Comparison of ENCODE assay signal across 8 cellular contexts in the genomic region with DNA sequence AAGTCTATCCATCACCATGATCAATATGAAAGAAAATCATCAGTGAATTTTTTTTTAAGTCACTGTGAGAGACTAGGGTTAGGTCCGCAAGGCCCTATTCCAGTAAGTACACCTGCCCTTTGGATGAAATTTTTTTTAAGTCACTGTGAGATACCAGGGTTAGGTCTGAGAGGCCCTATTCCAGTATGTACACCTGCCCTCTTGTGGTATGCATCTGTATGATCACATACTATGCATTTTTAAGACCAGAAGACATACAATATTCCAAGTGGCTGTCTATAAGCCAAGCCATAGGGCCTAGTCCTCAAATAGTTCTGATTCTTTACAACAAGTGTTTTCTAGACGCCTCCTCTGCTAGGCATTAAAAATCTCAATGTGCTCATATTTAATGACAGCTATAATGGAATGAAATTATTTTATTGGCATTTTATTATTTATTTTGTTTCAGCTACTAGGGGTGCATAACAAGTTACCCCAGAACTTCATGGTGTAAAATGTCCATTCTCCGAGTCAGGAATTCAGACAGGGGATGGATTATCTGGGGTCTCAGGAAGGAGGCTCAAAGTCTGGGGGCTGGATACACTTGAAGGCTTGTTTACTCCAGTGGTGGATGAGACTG. TPM values are rescaled to one million over a fixed set of nuclear protein-coding genes. Genes with fewer than 3 reads are reported as not detected.
A peak's percentile ranks its signal among the peaks of the same experiment; 100 is the strongest.
DNase-seq lines count a peak whose midpoint lies in the region; FAIRE-seq and TF ChIP-seq lines count a peak whose summit lies in the region.

No MANE protein-coding gene starts in this region.

- peaks cover 32% of the 10 kb centered on the region for H3K4me1 Mint-ChIP-seq in type B pancreatic cell (ENCODE audit: unreplicated experiment)

- H2AFZ ChIP-seq in endothelial cell of umbilical vein (ENCODE audit: low read depth, low read length), result no peak overlapping the region

- CTCF ChIA-PET in HEK293T (lab: Yijun Ruan, JAX) (interaction anchor here (0.7 to 1.3 kb wide), 4 partner anchors 67 to 638 kb away, joined by 3 to 4 read pairs (median 3); no protein-coding TSS in a partner anchor), endothelial cell of umbilical vein (lab: Charles Lee) (interaction anchor here (0.7 to 3.0 kb wide), 14 partner anchors 10 to 582 kb away, joined by 3 to 22 read pairs (median 6); partner anchors contain the start of gene EDRF1)

- FAIRE-seq in endothelial cell of umbilical vein (lab: Jason Lieb, UNC), result peak; percentile 37

- no peaks in the 10 kb centered on the region for H4K20me1 ChIP-seq in endothelial cell of umbilical vein (replicated peaks; ENCODE audit: control insufficient read depth, extremely low read depth, insufficient read depth, low read length)

- no peaks in the 10 kb centered on the region for H3K79me2 ChIP-seq in endothelial cell of umbilical vein (ENCODE audit: control insufficient read depth, insufficient read depth, low read length)

- no peak for TF ChIP-seq POLR2A in endothelial cell of umbilical vein (IDR thresholded peaks at IDR 0.05; ENCODE audit: low read depth, low read length)

- no peak overlapping the region for H3K9ac ChIP-seq in endothelial cell of umbilical vein (replicated peaks; ENCODE audit: extremely low read depth, insufficient read depth, low read length)

- dilution Hi-C loops in endothelial cell of umbilical vein (cut with MboI; ENCODE audit: extremely low pct_ligation_motif_present, low sequenced_read_pairs), result no loop called here

- H3K27me3 Mint-ChIP-seq in type B pancreatic cell, result peaks cover 18% of the 10 kb centered on the region

- intact Hi-C loops in endothelial cell of umbilical vein (cut with micrococcal nuclease), result loop anchor here (1.0 to 5.0 kb wide), 8 partner anchors 24 to 637 kb away; partner anchors contain the start of gene EDRF1

- H3K36me3 Mint-ChIP-seq in type B pancreatic cell, result no peaks in the 10 kb centered on the region

- H3K4me1 ChIP-seq in endothelial cell of umbilical vein (ENCODE audit: control insufficient read depth, extremely low read depth, insufficient read depth, low read length), result peaks cover 20% of the 10 kb centered on the region

- no peak overlapping the region for H3K4me2 ChIP-seq in endothelial cell of umbilical vein (ENCODE audit: insufficient read depth, low read length)

- H3K4me3 Mint-ChIP-seq in type B pancreatic cell, result no peak overlapping the region

- H3K9me3 Mint-ChIP-seq in type B pancreatic cell, result peaks cover 9% of the 10 kb centered on the region

- H3K9me3 ChIP-seq in endothelial cell of umbilical vein (replicated peaks; ENCODE audit: control insufficient read depth, insufficient read depth, low read length), result no peaks in the 10 kb centered on the region

- H3K27ac Mint-ChIP-seq in type B pancreatic cell, result no peak overlapping the region

- no peaks in the 10 kb centered on the region for H3K36me3 ChIP-seq in endothelial cell of umbilical vein (ENCODE audit: control insufficient read depth in 2 of 2, extremely low read depth in 1 of 2, insufficient read depth in 2 of 2, low read length in 2 of 2)

- no peaks in the 10 kb centered on the region for H3K27me3 ChIP-seq in endothelial cell of umbilical vein (ENCODE audit: control insufficient read depth in 2 of 2, insufficient read depth in 2 of 2, low read length in 2 of 2)

- POLR2A ChIA-PET in HEK293T (lab: Yijun Ruan, JAX) (no interaction called here), endothelial cell of umbilical vein (lab: Charles Lee) (no interaction called here)

- no peaks in the 10 kb centered on the region for H3K9me1 ChIP-seq in endothelial cell of umbilical vein (replicated peaks; ENCODE audit: control insufficient read depth, extremely low read depth, insufficient read depth, low read length)

- BruUV-seq in endothelial cell of umbilical vein (replicated peaks; lab: Mats Ljungman, UMichigan), result no TSS peak

- TF ChIP-seq CTCF in endothelial cell of umbilical vein (IDR thresholded peaks at IDR 0.05; ENCODE audit: extremely low read depth in 1 of 2, insufficient read depth in 1 of 2, low read depth in 1 of 2, low read length in 2 of 2) (peak; percentile 51 to 67), type B pancreatic cell (conservative IDR thresholded peaks at IDR 0.05) (peak; percentile 78)

- no peak overlapping the region for H3K4me3 ChIP-seq in endothelial cell of umbilical vein (replicated peaks in 1 of 3; ENCODE audit: insufficient read depth in 1 of 3, low read depth in 1 of 3, low read length in 3 of 3)

- DNase-seq in DMS 273 (lab: John Stamatoyannopoulos, UW; ENCODE audit: unreplicated experiment) (peak; percentile 51), HEK293T (ENCODE audit: extremely low spot score) (peak; percentile 68), NCI-H69 (lab: John Stamatoyannopoulos, UW) (peak; percentile 25), endothelial cell of umbilical vein (ENCODE audit: low read depth, low spot score) (peak; percentile 81), type B pancreatic cell (ENCODE audit: extremely low spot score, unreplicated experiment) (no peak), OCI-M2 (lab: John Stamatoyannopoulos, UW; ENCODE audit: unreplicated experiment) (no peak), kidney glomerular epithelial cell (lab: John Stamatoyannopoulos, UW) (no peak)
- no peak for DNase-seq in stimulated activated CD4-positive, alpha-beta T cell treated with anti-CD3 and anti-CD28 coated beads, Interleukin-2, amount 100 ng/mL, for 48 hours

- no peak overlapping the region for H3K27ac ChIP-seq in endothelial cell of umbilical vein (ENCODE audit: insufficient read depth, low read depth, low read length)

TF ChIP-seq in HEK293T, 16 proteins besides CTCF, POLR2A, EP300 and RAD21:
- TF ChIP-seq SUZ12 (IDR thresholded peaks at IDR 0.05) (no peak), CTBP1 (IDR thresholded peaks at IDR 0.05; ENCODE audit: borderline replicate concordance) (no peak), ZNF384 (IDR thresholded peaks at IDR 0.05) (peak; percentile 64), LEF1 (IDR thresholded peaks at IDR 0.05; ENCODE audit: borderline replicate concordance) (no peak)

TF ChIP-seq in endothelial cell of umbilical vein, 7 proteins besides CTCF, POLR2A, EP300 and RAD21:
- TF ChIP-seq MAX (IDR thresholded peaks at IDR 0.05; ENCODE audit: insufficient read depth, insufficient read length), result no peak
- TF ChIP-seq JUN (IDR thresholded peaks at IDR 0.05; ENCODE audit: borderline replicate concordance, insufficient read depth, insufficient read length, low read depth), result no peak
- no peak for TF ChIP-seq GATA2 (IDR thresholded peaks at IDR 0.05; ENCODE audit: insufficient read depth, insufficient read length, low read depth, low read length)
- no peak for TF ChIP-seq EZH2 (IDR thresholded peaks at IDR 0.05; ENCODE audit: borderline replicate concordance, low read depth, low read length, severe bottlenecking)
- no peak for TF ChIP-seq POLR2AphosphoS5 (IDR thresholded peaks at IDR 0.05; ENCODE audit: insufficient read depth, low read depth, low read length)

RNA-seq across cellular contexts. Expression of gene TEX36, which starts 53.1 kb away (rescaled TPM):
- not detected in 2 replicates for total RNA-seq in endothelial cell of umbilical vein
- polyA plus RNA-seq in endothelial cell of umbilical vein, result not detected in 2 replicates
- polyA plus RNA-seq in endothelial cell of umbilical vein (2011; cell fraction: cytosol; rRNA removed), result not detected in 2 replicates
- polyA plus RNA-seq in endothelial cell of umbilical vein (2011; cell fraction: nucleus; rRNA removed), result not detected in 2 replicates
- polyA plus RNA-seq in endothelial cell of umbilical vein (2012), result not detected in 2 replicates
- polyA minus RNA-seq in endothelial cell of umbilical vein, result not detected in 2 replicates
- polyA minus RNA-seq in endothelial cell of umbilical vein (2011; cell fraction: cytosol; rRNA and poly(A)+ RNA removed), result not detected
- polyA minus RNA-seq in endothelial cell of umbilical vein (2011; cell fraction: nucleus; rRNA and poly(A)+ RNA removed), result not detected in 2 replicates
- total RNA-seq in type B pancreatic cell (ENCODE audit: low replicate concordance), result not detected in 2 replicates

Comparison
In these comparisons a context has a peak if more than half of its experiments do, and no peak if none do; other contexts are left out.
1. DNase-seq: peak in DMS 273 (single experiment), HEK293T (single experiment), NCI-H69 (single experiment) and endothelial cell of umbilical vein (single experiment); none in type B pancreatic cell (single experiment), OCI-M2 (single experiment), stimulated activated CD4-positive, alpha-beta T cell treated with anti-CD3 and anti-CD28 coated beads, Interleukin-2, amount 100 ng/mL, for 48 hours (0 of 2) and kidney glomerular epithelial cell (single experiment).